Comparison of ENCODE assay signal across 18 cellular contexts in genomic region chr20:44418069-44418905, GRCh38. TPM values are rescaled to one million over a fixed set of nuclear protein-coding genes. Genes with fewer than 3 reads are reported as not detected.
A peak's percentile ranks its signal among the peaks of the same experiment; 100 is the strongest.
DNase-seq lines count a peak whose midpoint lies in the region; ATAC-seq, FAIRE-seq and TF ChIP-seq lines count a peak whose summit lies in the region.
"Had no signal": no experiment of that assay in that cellular context is flagged by ENCODE, and none has a peak within 500 bp of the region (broad histone marks: within the 10 kb centered on the region; RNA-seq: fewer than 3 reads in every experiment).

No MANE protein-coding gene starts in this region.

- H3K27ac ChIP-seq in K562 (ENCODE audit: extremely low read depth, low read depth, low read length): no peak overlapping the region
- H3K27ac ChIP-seq in liver (ENCODE audit: low read depth in 1 of 2, low read length in 2 of 2): peak overlapping the region; percentile 69 to 87
- H3K27ac ChIP-seq in testis: no peak overlapping the region
- H3K27ac ChIP-seq: GM23248 had no signal

- H3K9me3 ChIP-seq in K562 (replicated peaks; ENCODE audit: control insufficient read depth, insufficient read depth, low read depth, low read length): no peaks in the 10 kb centered on the region
- no peaks in the 10 kb centered on the region for H3K9me3 ChIP-seq in liver (ENCODE audit: control insufficient read depth in 4 of 4, low read length in 3 of 4)
- H3K9me3 ChIP-seq in testis: no peaks in the 10 kb centered on the region
- H3K9me3 ChIP-seq: SK-N-SH had no signal

- DNase-seq in G401 (ENCODE audit: low spot score) (peak; percentile 20), K562 (ENCODE audit: extremely low read depth in 1 of 4, low spot score in 3 of 4) (no peak), testis (peak; percentile 67), islet precursor cell (no peak), DMS79 treated with DMSO at 0.1 percent for 48 hours (lab: John Stamatoyannopoulos, UW) (no peak)
- DNase-seq: DMS153, GM23248, H9, NCI-H1048, NCI-H1417, NCI-H1694 treated with DMSO at 0.1 percent for 48 hours, NCI-H2081, NCI-H2227 treated with DMSO at 0.1 percent for 48 hours, NCI-H510A treated with DMSO at 0.1 percent for 48 hours, PC-3, SK-N-SH had no signal

- peak; percentile 69 for ATAC-seq in K562
- ATAC-seq in HG03108 (IDR thresholded peaks at IDR 0.05; ENCODE audit: unreplicated experiment): no peak
- ATAC-seq: PC-3 had no signal

- TF ChIP-seq POLR2A in K562 (conservative IDR thresholded peaks at IDR 0.05) (no peak), testis (IDR thresholded peaks at IDR 0.05) (no peak)

- peaks cover 8% of the 10 kb centered on the region; the same call in 1 of the 2 replicates for H4K20me1 ChIP-seq in K562 (replicated peaks; ENCODE audit: control insufficient read depth, insufficient read depth, low read length)

- no peak for TF ChIP-seq CTCF in K562 (IDR thresholded peaks at IDR 0.05 in 2 of 3, conservative IDR thresholded peaks at IDR 0.05 in 1 of 3; ENCODE audit: insufficient read depth in 2 of 3, low read depth in 1 of 3, low read length in 3 of 3)
- TF ChIP-seq CTCF in liver (IDR thresholded peaks at IDR 0.05; ENCODE audit: low read depth, low read length, missing input control): no peak
- no peak for TF ChIP-seq CTCF in testis (IDR thresholded peaks at IDR 0.05)

- no TSS peak for BruUV-seq in K562 (replicated peaks; lab: Mats Ljungman, UMichigan)

- no peaks in the 10 kb centered on the region for H3K9me1 ChIP-seq in K562 (ENCODE audit: control insufficient read depth, insufficient read depth, low read length)

- in situ Hi-C loops in G401 (cut with HindIII; ENCODE audit: low sequenced_read_pairs) (no loop called here), K562 (cut with MboI) (no loop called here)

- FAIRE-seq in K562 (lab: Jason Lieb, UNC): no peak

- intact Hi-C loops in K562 (cut with micrococcal nuclease): no loop called here
- intact Hi-C loops in testis (cut with DNase I; ENCODE audit: low total_unique reads): no loop called here

- POLR2A ChIA-PET in K562 (lab: Yijun Ruan, JAX): interaction anchor here (0.6 to 0.9 kb wide), 2 partner anchors 23 to 205 kb away, joined by 3 read pairs; no protein-coding TSS in a partner anchor

- no peak overlapping the region for H3K4me3 ChIP-seq in K562
- H3K4me3 ChIP-seq in liver (ENCODE audit: low read depth in 1 of 3, low read length in 3 of 3): no peak overlapping the region
- H3K4me3 ChIP-seq in testis: no peak overlapping the region
- H3K4me3 ChIP-seq: GM23248 had no signal

- H3K4me1 ChIP-seq in K562 (replicated peaks in 1 of 2; ENCODE audit: control insufficient read depth in 2 of 2, insufficient read depth in 2 of 2, low read length in 2 of 2) (0 out of 5 replicates have a peak, but pooled peaks cover 0 to 3% of the 10 kb centered on the region in 2 experiments), liver (ENCODE audit: control insufficient read depth in 4 of 4, insufficient read depth in 4 of 4, low read length in 3 of 4) (peaks cover 7 to 60% (median 32%) of the 10 kb centered on the region in 4 donors), testis (peaks cover 5% of the 10 kb centered on the region)

- H3K27me3 ChIP-seq in K562 (ENCODE audit: control insufficient read depth in 2 of 2, insufficient read depth in 2 of 2, low read length in 2 of 2) (peaks cover 7 to 39% of the 10 kb centered on the region in 2 experiments), liver (ENCODE audit: control insufficient read depth in 4 of 4, insufficient read depth in 4 of 4, low read length in 3 of 4) (no peaks in the 10 kb centered on the region), testis (no peaks in the 10 kb centered on the region)

- no peaks in the 10 kb centered on the region for H3K36me3 ChIP-seq in K562 (ENCODE audit: control insufficient read depth, insufficient read depth, low read length)
- peaks cover 13 to 65% (median 44%) of the 10 kb centered on the region in 4 donors for H3K36me3 ChIP-seq in liver (ENCODE audit: control insufficient read depth in 4 of 4, insufficient read depth in 3 of 4, low read depth in 1 of 4, low read length in 3 of 4)
- H3K36me3 ChIP-seq in testis (ENCODE audit: low read depth, missing control alignments): no peaks in the 10 kb centered on the region

- peak; percentile 23; the same call in 1 of the 2 replicates for TF ChIP-seq EP300 in K562 (IDR thresholded peaks at IDR 0.05; ENCODE audit: low read length)

- H3K79me2 ChIP-seq in K562 (ENCODE audit: control insufficient read depth, insufficient read depth, low read length): no peaks in the 10 kb centered on the region

- H3K9ac ChIP-seq in K562 (ENCODE audit: insufficient read depth in 1 of 2, low read depth in 2 of 2, low read length in 2 of 2) (no peak overlapping the region), liver (ENCODE audit: low read depth in 1 of 2, low read length in 2 of 2) (no peak overlapping the region)
- H3K9ac ChIP-seq: GM23248, SK-N-SH had no signal

- H2AFZ ChIP-seq in K562 (ENCODE audit: low read depth, low read length): no peak overlapping the region
- H2AFZ ChIP-seq: GM23248 had no signal

- no peak overlapping the region for H3K4me2 ChIP-seq in K562 (ENCODE audit: insufficient read depth, low read length)
- H3K4me2 ChIP-seq: SK-N-SH had no signal

- CTCF ChIA-PET in K562 (lab: Yijun Ruan, JAX; ENCODE audit: low intra/inter-chr PET ratio): no interaction called here

- no peak for TF ChIP-seq RAD21 in K562 (CRISPR knock-in tag; conservative IDR thresholded peaks at IDR 0.05 in 1 of 2, IDR thresholded peaks at IDR 0.05 in 1 of 2)
- TF ChIP-seq RAD21 in liver (IDR thresholded peaks at IDR 0.05): no peak

- 14% methylated on average over 13 of the region's 13 CpGs for WGBS in K562 (ENCODE audit: insufficient coverage, low coverage, missing lambda C conversion rate)
- 69% methylated on average over 13 of the region's 13 CpGs for WGBS in liver
- 73 to 90% methylated on average over 13 of the region's 13 CpGs for WGBS in testis, 2 donors

TF ChIP-seq in K562, 482 proteins besides CTCF, POLR2A, EP300 and RAD21 (continues in another document):
- no peak for TF ChIP-seq NFXL1 (CRISPR knock-in tag; IDR thresholded peaks at IDR 0.05)
- TF ChIP-seq PCBP1 (IDR thresholded peaks at IDR 0.05; ENCODE audit: low read depth, low read length, poor library complexity, severe bottlenecking): no peak
- TF ChIP-seq, protein P1, sequence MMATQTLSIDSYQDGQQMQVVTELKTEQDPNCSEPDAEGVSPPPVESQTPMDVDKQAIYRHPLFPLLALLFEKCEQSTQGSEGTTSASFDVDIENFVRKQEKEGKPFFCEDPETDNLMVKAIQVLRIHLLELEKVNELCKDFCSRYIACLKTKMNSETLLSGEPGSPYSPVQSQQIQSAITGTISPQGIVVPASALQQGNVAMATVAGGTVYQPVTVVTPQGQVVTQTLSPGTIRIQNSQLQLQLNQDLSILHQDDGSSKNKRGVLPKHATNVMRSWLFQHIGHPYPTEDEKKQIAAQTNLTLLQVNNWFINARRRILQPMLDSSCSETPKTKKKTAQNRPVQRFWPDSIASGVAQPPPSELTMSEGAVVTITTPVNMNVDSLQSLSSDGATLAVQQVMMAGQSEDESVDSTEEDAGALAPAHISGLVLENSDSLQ (IDR thresholded peaks at IDR 0.05): peak; percentile 30; the same call in 1 of the 2 replicates
- TF ChIP-seq ZNF668 (CRISPR knock-in tag; IDR thresholded peaks at IDR 0.05): no peak
- no peak for TF ChIP-seq TCF3 (CRISPR knock-in tag; IDR thresholded peaks at IDR 0.05)

TF ChIP-seq in liver, 16 proteins besides CTCF, POLR2A, EP300 and RAD21:
- TF ChIP-seq HNF4A (conservative IDR thresholded peaks at IDR 0.05) (no peak), ATF3 (IDR thresholded peaks at IDR 0.05) (no peak), NR2F2 (IDR thresholded peaks at IDR 0.05) (no peak), EGR1 (IDR thresholded peaks at IDR 0.05; ENCODE audit: low read depth in 2 of 2) (no peak)
- TF ChIP-seq, protein P2, sequence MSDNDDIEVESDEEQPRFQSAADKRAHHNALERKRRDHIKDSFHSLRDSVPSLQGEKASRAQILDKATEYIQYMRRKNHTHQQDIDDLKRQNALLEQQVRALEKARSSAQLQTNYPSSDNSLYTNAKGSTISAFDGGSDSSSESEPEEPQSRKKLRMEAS (IDR thresholded peaks at IDR 0.05): no peak

RNA-seq across cellular contexts. Expression of gene TTPAL, which starts 57.4 kb away (rescaled TPM):
- total RNA-seq in G401 (2014; rRNA removed; shearing (Covaris generic)): 4.5 and 6.1 TPM in 2 replicates
- 10.0 and 15.3 TPM in 2 replicates for total RNA-seq in K562 (2011; cell fraction: chromatin; rRNA removed; ENCODE audit: low replicate concordance)
- total RNA-seq in K562 (2011; cell fraction: nucleolus; rRNA removed): 5.7 and 7.5 TPM in 2 replicates
- 7.3 and 10.5 TPM in 2 replicates for total RNA-seq in K562 (2011; cell fraction: nucleoplasm; rRNA removed)
- total RNA-seq in K562 (2014; rRNA removed) (1.7 and 2.3 TPM in 2 replicates), K562 (2014; rRNA removed; fragmentation: Illumina TruSeq; extraction: Trizol) (3.7 and 3.8 TPM in 2 replicates), K562 (2015; rRNA removed; fragmentation: Illumina TruSeq; extraction: Trizol) (2.8 and 3.4 TPM in 2 replicates), K562 (2021) (6.6 and 7.0 TPM in 2 replicates), liver (10 to 100 TPM; 17.3 to 39.7 TPM), testis (10 to 100 TPM; 12.0 to 13.1 TPM)
- polyA plus RNA-seq in K562 (2011; rRNA removed) (1.8 and 1.9 TPM in 2 replicates), K562 (2014; fragmentation: Illumina TruSeq; extraction: Trizol) (4.2 and 4.6 TPM in 2 replicates), K562 (2014; fragmentation: Nextera tagmentation; extraction: Ambion mirVana) (1 to 10 TPM; 1.1 to 1.5 TPM), K562 (2014; rRNA removed) (2.6 and 2.9 TPM in 2 replicates), liver (10 to 100 TPM; 11.6 to 17.9 TPM), testis (ENCODE audit: insufficient read depth, low read depth, low replicate concordance) (9.8 TPM)
- 1.2 and 1.7 TPM in 2 replicates for polyA plus RNA-seq in K562 (2011; cell fraction: cytosol; rRNA removed)
- polyA plus RNA-seq in K562 (2011; cell fraction: nucleus; rRNA removed): 2.0 and 5.5 TPM in 2 replicates
- 3.4 and 3.8 TPM in 2 replicates for polyA plus RNA-seq in K562 (2012)
- 2.9 and 3.0 TPM in 2 replicates for polyA minus RNA-seq in K562 (2011; rRNA and poly(A)+ RNA removed)
- 2.0 and 3.1 TPM in 2 replicates for polyA minus RNA-seq in K562 (2011; cell fraction: cytosol; rRNA and poly(A)+ RNA removed)
- 1.5 and 2.7 TPM in 2 replicates for polyA minus RNA-seq in K562 (2011; cell fraction: nucleus; rRNA and poly(A)+ RNA removed)

Comparison
In these comparisons a context has a peak if more than half of its experiments do, and no peak if none do; other contexts are left out.
1. DNase-seq: peak in G401 (single experiment) and testis (single experiment); none in K562 (0 of 4), islet precursor cell (single experiment) and DMS79 treated with DMSO at 0.1 percent for 48 hours (single experiment).
2. H3K27ac ChIP-seq: peak in liver (2 of 2); none in K562 (single experiment) and testis (0 of 2).